ENCODE assay signal across 29 cellular contexts in genomic region chr11:57539342-57539741, GRCh38. TPM values are rescaled to one million over a fixed set of nuclear protein-coding genes. Genes with fewer than 3 reads are reported as not detected.
"Had no signal": no experiment of that assay in that cellular context is flagged by ENCODE, and none has a peak within 500 bp of the region (broad histone marks: within the 10 kb centered on the region; RNA-seq: fewer than 3 reads in every experiment).

No MANE protein-coding gene starts in this region.

- H3K36me3 Mint-ChIP-seq: activated naive CD4-positive, alpha-beta T cell treated with anti-CD3 and anti-CD28 coated beads, Interleukin-2, amount 50 U/mL, for 72 hours; neural progenitor cell; T-cell; WTC11 had no signal

- H3K36me3 ChIP-seq: breast epithelium, colonic mucosa, lower lobe of right lung, neural progenitor cell, right atrium auricular region, tibial artery had no signal

- H3K27ac ChIP-seq: breast epithelium, colonic mucosa, dorsolateral prefrontal cortex, esophagus muscularis mucosa, heart right ventricle, lower lobe of right lung, neural progenitor cell, right atrium auricular region, tibial artery had no signal

- H3K4me1 ChIP-seq: breast epithelium, colonic mucosa, esophagus muscularis mucosa, heart right ventricle, lower lobe of right lung, right atrium auricular region, tibial artery had no signal

- H3K4me3 Mint-ChIP-seq: activated T-helper 17 cell treated with anti-CD3 and anti-CD28 coated beads, Interleukin-2, amount 50 U/mL, for 72 hours; effector memory CD8-positive, alpha-beta T cell; naive thymus-derived CD8-positive, alpha-beta T cell; neural progenitor cell; stimulated activated naive CD8-positive, alpha-beta T cell treated with anti-CD3 and anti-CD28 coated beads, Interleukin-15, Interleukin-2, amounts not matched to agents 100 ng/mL and 50 ng/mL, for 24 hours; T-cell; T-helper 2 cell treated with Interferon-gamma antibody and Interleukin-4, amounts not matched to agents 5 μg/mL and 100 μg/mL, for 36 hours; WTC11 had no signal

- H2AFZ ChIP-seq: neural progenitor cell had no signal

- H3K4me1 Mint-ChIP-seq: activated T-helper 17 cell treated with anti-CD3 and anti-CD28 coated beads, Interleukin-2, amount 50 U/mL, for 72 hours had no signal

- H3K9ac ChIP-seq: neural progenitor cell had no signal

- H3K9me3 ChIP-seq: breast epithelium, colonic mucosa, esophagus muscularis mucosa, heart right ventricle, lower lobe of right lung, right atrium auricular region, tibial artery had no signal

- H3K4me3 ChIP-seq: breast epithelium, colonic mucosa, dorsolateral prefrontal cortex, esophagus muscularis mucosa, heart right ventricle, lower lobe of right lung, neural progenitor cell, right atrium auricular region, tibial artery had no signal

- H3K4me2 ChIP-seq: neural progenitor cell had no signal

- DNase-seq: activated T-cell treated with anti-CD3 and anti-CD28 coated beads, Interleukin-2, amount 50 U/mL, for 1 hour; amniotic stem cell; colonic mucosa; dorsolateral prefrontal cortex; effector memory CD8-positive, alpha-beta T cell; heart right ventricle; lower lobe of right lung; naive thymus-derived CD8-positive, alpha-beta T cell; stimulated activated CD4-positive, alpha-beta T cell treated with anti-CD3 and anti-CD28 coated beads, Interleukin-12 subunit alpha, Interleukin-12 subunit beta, amount 100 ng/mL, for 4 hours; stimulated activated CD4-positive, alpha-beta T cell treated with anti-CD3 and anti-CD28 coated beads, Interleukin-4, amount 100 ng/mL, for 4 hours; substantia nigra; T-cell; tibial artery had no signal

- H3K27me3 ChIP-seq: breast epithelium, colonic mucosa, dorsolateral prefrontal cortex, heart right ventricle, right atrium auricular region had no signal

- H3K27ac Mint-ChIP-seq: activated T-helper 17 cell treated with anti-CD3 and anti-CD28 coated beads, Interleukin-2, amount 50 U/mL, for 72 hours; effector memory CD8-positive, alpha-beta T cell; neural progenitor cell; progenitor cell of endocrine pancreas; stimulated activated naive CD8-positive, alpha-beta T cell treated with anti-CD3 and anti-CD28 coated beads, Interleukin-15, Interleukin-2, amounts not matched to agents 100 ng/mL and 50 ng/mL, for 24 hours; T-cell; T-helper 2 cell treated with Interferon-gamma antibody and Interleukin-4, amounts not matched to agents 5 μg/mL and 100 μg/mL, for 36 hours; WTC11 had no signal

- H3K9me3 Mint-ChIP-seq: activated naive CD4-positive, alpha-beta T cell treated with anti-CD3 and anti-CD28 coated beads, Interleukin-2, amount 50 U/mL, for 72 hours; activated T-helper 17 cell treated with anti-CD3 and anti-CD28 coated beads, Interleukin-2, amount 50 U/mL, for 72 hours; effector memory CD8-positive, alpha-beta T cell; naive thymus-derived CD8-positive, alpha-beta T cell; neural progenitor cell; stimulated activated naive CD8-positive, alpha-beta T cell treated with anti-CD3 and anti-CD28 coated beads, Interleukin-15, Interleukin-2, amounts not matched to agents 100 ng/mL and 50 ng/mL, for 24 hours; T-cell; T-helper 2 cell treated with Interferon-gamma antibody and Interleukin-4, amounts not matched to agents 5 μg/mL and 100 μg/mL, for 36 hours; WTC11 had no signal

- ATAC-seq: activated naive CD4-positive, alpha-beta T cell treated with anti-CD3 and anti-CD28 coated beads, Interleukin-2, amount 50 U/mL, for 72 hours; activated T-helper 17 cell treated with anti-CD3 and anti-CD28 coated beads, Interleukin-2, amount 50 U/mL, for 72 hours; effector memory CD8-positive, alpha-beta T cell; heart right ventricle; lower lobe of right lung; naive thymus-derived CD8-positive, alpha-beta T cell; T-cell; WTC11 had no signal

RNA-seq across cellular contexts. Expression of gene SMTNL1, which starts 1.9 kb away (rescaled TPM):
- total RNA-seq: activated naive CD4-positive, alpha-beta T cell treated with anti-CD3 and anti-CD28 coated beads, Interleukin-2, amount 50 U/mL, for 72 hours; activated T-helper 17 cell treated with anti-CD3 and anti-CD28 coated beads, Interleukin-2, amount 50 U/mL, for 72 hours; breast epithelium; colonic mucosa; endothelial cell of umbilical vein; esophagus muscularis mucosa; heart right ventricle; lower lobe of right lung; mesenteric fat pad; mucosa of gallbladder; naive thymus-derived CD8-positive, alpha-beta T cell; osteocyte; progenitor cell of endocrine pancreas; right atrium auricular region; T-cell had no signal
- polyA plus RNA-seq: endothelial cell of umbilical vein, heart right ventricle, keratinocyte, urinary bladder had no signal

RNA-seq across cellular contexts. Expression of gene SERPING1, which starts 58.1 kb away (rescaled TPM):
- total RNA-seq: activated T-helper 17 cell treated with anti-CD3 and anti-CD28 coated beads, Interleukin-2, amount 50 U/mL, for 72 hours; endothelial cell of umbilical vein; naive thymus-derived CD8-positive, alpha-beta T cell had no signal
- polyA plus RNA-seq: naive thymus-derived CD8-positive, alpha-beta T cell had no signal
